ENCODE assay signal across 23 cellular contexts in genomic region chr1:58434587-58434986, GRCh38.
"Had no signal": no experiment of that assay in that cellular context is flagged by ENCODE, and none has a peak within 500 bp of the region (broad histone marks: within the 10 kb centered on the region; RNA-seq: fewer than 3 reads in every experiment).

No MANE protein-coding gene starts in this region.

- H3K27me3 ChIP-seq: colonic mucosa, neutrophil, right atrium auricular region, sigmoid colon, stomach had no signal

- H3K4me3 ChIP-seq: colonic mucosa, mucosa of descending colon, right atrium auricular region, sigmoid colon, skin epidermis, stomach had no signal

- H3K9me3 ChIP-seq: colonic mucosa, mucosa of descending colon, neutrophil, right atrium auricular region, sigmoid colon had no signal

- ATAC-seq: left lobe of liver; mucosa of descending colon; naive thymus-derived CD8-positive, alpha-beta T cell; stimulated activated naive B cell treated with anti-CD40 and anti-IgM and Interleukin-4, amounts not matched to agents 10 μg/mL and 1 μg/mL and 100 μg/mL, for 72 hours had no signal

- H3K27ac ChIP-seq: colonic mucosa, neutrophil, right atrium auricular region, sigmoid colon, skin epidermis, stomach had no signal

- DNase-seq: colonic mucosa; effector CD4-positive, alpha-beta T cell; endodermal cell; foreskin melanocyte; head of caudate nucleus; hippocampal formation; kidney glomerular epithelial cell; mammary epithelial cell; mucosa of descending colon; naive thymus-derived CD8-positive, alpha-beta T cell; sigmoid colon; stimulated activated CD4-positive, alpha-beta T cell treated with anti-CD3 and anti-CD28 coated beads, Interleukin-2, amount 100 ng/mL, for 24 hours; stimulated activated CD4-positive, alpha-beta T cell treated with anti-CD3 and anti-CD28 coated beads, Interleukin-4, amount 100 ng/mL, for 4 hours; stimulated activated naive B cell treated with anti-CD40 and anti-IgM and Interleukin-4, amounts not matched to agents 10 μg/mL and 1 μg/mL and 100 μg/mL, for 72 hours; stomach; substantia nigra; trophoblast cell had no signal

- FAIRE-seq: islet of Langerhans, urothelium cell line had no signal

- H3K36me3 ChIP-seq: colonic mucosa, neutrophil, right atrium auricular region, sigmoid colon had no signal

- H3K4me1 ChIP-seq: colonic mucosa, stomach had no signal
